6 cellular contexts compared by ENCODE assay signal in the genomic region with DNA sequence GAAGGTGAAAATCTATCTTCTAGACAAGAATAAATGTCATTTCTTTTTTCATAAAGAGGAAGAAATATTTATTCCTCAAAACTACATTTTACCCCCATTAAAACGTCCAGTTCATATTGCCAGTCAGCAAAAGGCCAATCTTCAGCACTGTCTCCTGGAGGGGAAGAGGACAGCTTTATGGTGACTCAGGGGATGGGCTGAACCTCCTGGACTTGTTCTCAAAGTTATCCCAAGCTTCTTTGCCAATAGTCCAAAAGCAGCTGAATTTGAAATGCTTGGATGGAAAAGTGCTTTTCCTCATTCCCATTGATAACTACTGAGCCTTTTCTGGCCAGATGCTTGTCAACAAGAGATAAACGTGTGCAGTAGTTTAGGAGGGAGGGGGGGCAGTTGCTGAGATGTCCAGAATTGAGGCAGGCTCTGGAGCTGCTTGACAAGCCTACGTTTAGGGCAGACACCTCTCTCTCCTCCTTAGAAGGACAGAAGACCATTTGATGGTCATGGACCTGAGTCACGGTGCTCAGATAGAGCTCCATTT.
"Had no signal": no experiment of that assay in that cellular context is flagged by ENCODE, and none has a peak within 500 bp of the region (broad histone marks: within the 10 kb centered on the region; RNA-seq: fewer than 3 reads in every experiment).

No MANE protein-coding gene starts in this region.

- H3K4me2 ChIP-seq: GM23338 had no signal

- H3K4me3 Mint-ChIP-seq: GM23338, H9 had no signal

- ATAC-seq: GM23338, HepG2, K562 had no signal

- DNase-seq: H9, HCEC 1CT, KG1 had no signal

- H3K27ac Mint-ChIP-seq: GM23338, H9 had no signal

- H2AFZ ChIP-seq: GM23338 had no signal

- H3K9me3 Mint-ChIP-seq: GM23338, H9 had no signal

- H3K4me1 Mint-ChIP-seq: GM23338, H9 had no signal

- H3K4me3 ChIP-seq: GM23338, K562 had no signal
